In the genomic region with DNA sequence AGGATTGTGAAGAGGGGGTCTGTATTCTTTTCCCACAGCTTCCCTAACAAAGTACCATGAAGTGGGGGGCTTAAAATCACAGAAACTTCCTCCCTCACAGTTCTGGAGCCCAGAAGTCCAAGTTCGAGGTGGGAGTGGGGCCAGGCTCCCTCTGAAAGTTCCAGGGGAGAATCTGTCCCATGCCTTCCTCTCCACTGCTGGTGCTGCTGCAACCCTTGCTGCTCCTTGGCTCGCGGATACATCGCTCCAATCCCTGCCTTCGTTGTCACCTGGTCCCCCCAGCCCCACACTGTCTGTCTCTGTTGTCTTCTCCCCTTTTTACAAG, we compare ENCODE assay signal across 5 cellular contexts.
"Had no signal": no experiment of that assay in that cellular context is flagged by ENCODE, and none has a peak within 500 bp of the region (broad histone marks: within the 10 kb centered on the region; RNA-seq: fewer than 3 reads in every experiment).

No MANE protein-coding gene starts in this region.

- ATAC-seq: GM23338 had no signal

- H3K9me3 Mint-ChIP-seq: GM23338, H9, IgD-negative memory B cell had no signal

- H3K4me3 ChIP-seq: GM23338 had no signal

- H3K4me1 Mint-ChIP-seq: GM23338 had no signal

- H3K27ac Mint-ChIP-seq: GM23338, H9, IgD-negative memory B cell had no signal

- H3K27ac ChIP-seq: HL-60 had no signal

- H3K4me3 Mint-ChIP-seq: GM23338, H9, IgD-negative memory B cell had no signal

- H3K36me3 Mint-ChIP-seq: IgD-negative memory B cell had no signal

- H3K4me2 ChIP-seq: GM23338 had no signal

- H2AFZ ChIP-seq: GM23338 had no signal

- DNase-seq: H9, HCEC 1CT had no signal
